1 cellular context compared by ENCODE assay signal in genomic region chr12:10068634-10069033, GRCh38.
TF ChIP-seq lines count a peak whose summit lies in the region.

No MANE protein-coding gene starts in this region.

TF ChIP-seq in GM23338, 12 proteins besides CTCF, POLR2A, EP300 and RAD21 (continued from another document):
- TF ChIP-seq ZNF462 (CRISPR knock-in tag; IDR thresholded peaks at IDR 0.05) (no peak), CREB1 (CRISPR knock-in tag; IDR thresholded peaks at IDR 0.05; ENCODE audit: low read depth) (no peak), JUNB (IDR thresholded peaks at IDR 0.05; ENCODE audit: unreplicated experiment) (no peak), POLR2AphosphoS5 (IDR thresholded peaks at IDR 0.05; ENCODE audit: low read depth) (no peak), REST (IDR thresholded peaks at IDR 0.05; ENCODE audit: unreplicated experiment) (no peak), ZNF114 (CRISPR knock-in tag; IDR thresholded peaks at IDR 0.05) (no peak), STAT1 (IDR thresholded peaks at IDR 0.05; ENCODE audit: unreplicated experiment) (no peak)
TF ChIP-seq in GM23338: peak in this region for 0.
